In genomic region chr20:4014031-4014474, GRCh38 we compare ENCODE assay signal across 8 cellular contexts. TPM values are rescaled to one million over a fixed set of nuclear protein-coding genes. Genes with fewer than 3 reads are reported as not detected.
DNase-seq lines count a peak whose midpoint lies in the region; ATAC-seq and TF ChIP-seq lines count a peak whose summit lies in the region.

No MANE protein-coding gene starts in this region.

- H3K4me3 ChIP-seq in AG04449 (ENCODE audit: low read depth, low read length) (peak overlapping the region; percentile 85), GM08714 (ENCODE audit: low read length) (peak overlapping the region; percentile 37), SU-DHL-6 (ENCODE audit: insufficient read depth, low read length, poor library complexity, severe bottlenecking) (no peak overlapping the region), mucosa of rectum (ENCODE audit: low read length in 2 of 2) (peak overlapping the region; percentile 74 to 79)

- H3K4me3 Mint-ChIP-seq in endothelial cell (ENCODE audit: unreplicated experiment): peak overlapping the region; percentile 100

- peaks cover 42% of the 10 kb centered on the region for H3K4me1 Mint-ChIP-seq in endothelial cell (ENCODE audit: unreplicated experiment)

- no peaks in the 10 kb centered on the region for H3K9me3 Mint-ChIP-seq in endothelial cell (ENCODE audit: unreplicated experiment)

- H3K27ac Mint-ChIP-seq in endothelial cell (ENCODE audit: unreplicated experiment): peak overlapping the region; percentile 7

- H3K9me3 ChIP-seq in SU-DHL-6 (ENCODE audit: insufficient read depth, low read length) (no peaks in the 10 kb centered on the region), mucosa of rectum (ENCODE audit: control insufficient read depth in 2 of 2, low read length in 2 of 2) (no peaks in the 10 kb centered on the region)

- H3K27me3 ChIP-seq in SU-DHL-6 (ENCODE audit: low read length) (no peaks in the 10 kb centered on the region), mucosa of rectum (ENCODE audit: control insufficient read depth in 2 of 2, insufficient read depth in 2 of 2, low read length in 2 of 2) (no peaks in the 10 kb centered on the region)

- H3F3A ChIP-seq in SU-DHL-6 (ENCODE audit: insufficient read depth): no peaks in the 10 kb centered on the region

- TF ChIP-seq CTCF in AG04449 (IDR thresholded peaks at IDR 0.05; ENCODE audit: insufficient read depth, low read length, missing control alignments) (peak; percentile 67), SU-DHL-6 (IDR thresholded peaks at IDR 0.05; ENCODE audit: insufficient read depth, low read length, poor library complexity, severe bottlenecking) (no peak), endothelial cell (IDR thresholded peaks at IDR 0.05; ENCODE audit: unreplicated experiment) (no peak)

- DNase-seq in AG04449 (ENCODE audit: low read depth, low spot score) (peak; percentile 28), NCI-H146 (lab: John Stamatoyannopoulos, UW) (peak; percentile 66), endothelial cell (ENCODE audit: low spot score) (no peak)

- POLR2A ChIA-PET in AG04449 (lab: Yijun Ruan, JAX): no interaction called here

- H3K79me2 ChIP-seq in SU-DHL-6 (ENCODE audit: insufficient read depth, low read length): no peaks in the 10 kb centered on the region

- ATAC-seq in GM18517 (IDR thresholded peaks at IDR 0.05; ENCODE audit: unreplicated experiment) (no peak), GM21423 (IDR thresholded peaks at IDR 0.05; ENCODE audit: unreplicated experiment) (no peak)

- H3K36me3 ChIP-seq in SU-DHL-6 (ENCODE audit: low read length) (no peaks in the 10 kb centered on the region), mucosa of rectum (ENCODE audit: control insufficient read depth in 2 of 2, insufficient read depth in 2 of 2, low read length in 2 of 2) (no peaks in the 10 kb centered on the region)

- peaks cover 9% of the 10 kb centered on the region for H3K27me3 Mint-ChIP-seq in endothelial cell (ENCODE audit: unreplicated experiment)

- H3K27ac ChIP-seq in SU-DHL-6 (ENCODE audit: low read depth, low read length) (no peak overlapping the region), mucosa of rectum (ENCODE audit: low read depth in 2 of 2, low read length in 2 of 2) (peak overlapping the region; percentile 57 to 72)

- H2AFZ ChIP-seq in SU-DHL-6 (ENCODE audit: low read depth, low read length, severe bottlenecking): no peak overlapping the region

- H3K4me1 ChIP-seq in mucosa of rectum (ENCODE audit: control insufficient read depth in 2 of 2, insufficient read depth in 2 of 2, low read length in 2 of 2): peaks cover 10 to 16% of the 10 kb centered on the region in 2 donors

- H3K9me2 ChIP-seq in SU-DHL-6 (replicated peaks; ENCODE audit: insufficient read depth, low read length): no peaks in the 10 kb centered on the region

- CTCF ChIA-PET in AG04449 (lab: Yijun Ruan, JAX): interaction anchor here (0.6 to 9.9 kb wide), 9 partner anchors 9 to 183 kb away, joined by 3 to 99 read pairs (median 9); no protein-coding TSS in a partner anchor

- peak overlapping the region; percentile 70 for H3K4me2 ChIP-seq in SU-DHL-6 (ENCODE audit: low read depth, low read length, poor library complexity, severe bottlenecking)

- no peaks in the 10 kb centered on the region for H4K20me1 ChIP-seq in SU-DHL-6 (ENCODE audit: low read depth, low read length)

- peaks cover 9% of the 10 kb centered on the region for H3K36me3 Mint-ChIP-seq in endothelial cell (ENCODE audit: low read depth, unreplicated experiment)

- H3K9ac ChIP-seq in SU-DHL-6 (ENCODE audit: low read length): no peak overlapping the region
- peak overlapping the region; percentile 5 to 84 for H3K9ac ChIP-seq in mucosa of rectum (ENCODE audit: low read depth in 1 of 2, low read length in 2 of 2)

RNA-seq across cellular contexts. Expression of gene RNF24, which starts 1.3 kb away (rescaled TPM):
- total RNA-seq in endothelial cell (ENCODE audit: unreplicated experiment): 19.8 TPM
